24 cellular contexts compared by ENCODE assay signal in the genomic region with DNA sequence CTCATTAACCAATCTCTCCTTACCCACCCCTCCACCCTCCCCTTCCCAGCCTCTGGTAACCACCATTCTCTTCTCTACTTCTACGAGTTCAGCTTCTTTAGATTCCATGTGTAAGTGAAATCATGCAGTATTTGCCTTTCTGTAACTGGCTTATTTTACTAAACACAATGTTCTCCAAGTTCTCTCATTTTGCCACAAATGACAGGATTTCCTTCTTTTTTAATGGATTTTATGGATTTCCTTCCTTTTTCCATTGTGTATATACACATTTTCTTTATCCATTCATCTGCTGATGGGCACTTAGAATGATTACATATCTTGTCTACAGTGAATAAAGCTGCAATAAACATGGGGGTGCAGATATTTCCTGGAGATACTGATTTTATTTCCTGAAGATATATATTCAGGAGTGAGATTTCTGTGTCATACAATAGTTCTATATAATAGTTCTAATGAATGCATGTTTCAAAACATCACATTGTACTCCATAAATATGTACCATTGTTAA. TPM values are rescaled to one million over a fixed set of nuclear protein-coding genes. Genes with fewer than 3 reads are reported as not detected.
DNase-seq lines count a peak whose midpoint lies in the region; ATAC-seq, FAIRE-seq and TF ChIP-seq lines count a peak whose summit lies in the region.
"Had no signal": no experiment of that assay in that cellular context is flagged by ENCODE, and none has a peak within 500 bp of the region (broad histone marks: within the 10 kb centered on the region; RNA-seq: fewer than 3 reads in every experiment).

No MANE protein-coding gene starts in this region.

- no peaks in the 10 kb centered on the region for H3K27me3 ChIP-seq in right cardiac atrium (ENCODE audit: control insufficient read depth, insufficient read depth)
- H3K27me3 ChIP-seq: BE2C; BLaER1 treated with 17β-estradiol and CSF1 and Interleukin-3, amounts not matched to agents 10 nM and 100 nM had no signal

- H3K36me3 Mint-ChIP-seq in endothelial cell (ENCODE audit: low read depth, unreplicated experiment) (no peaks in the 10 kb centered on the region), nephron (ENCODE audit: low read depth) (no peaks in the 10 kb centered on the region)
- H3K36me3 Mint-ChIP-seq: CD8-positive, alpha-beta memory T cell had no signal

- POLR2A ChIA-PET in HEK293T (lab: Yijun Ruan, JAX): no interaction called here

- H3K9me3 Mint-ChIP-seq in endothelial cell (ENCODE audit: unreplicated experiment) (no peaks in the 10 kb centered on the region), nephron (peaks cover 2% of the 10 kb centered on the region)
- H3K9me3 Mint-ChIP-seq: CD4-positive, alpha-beta T cell; CD8-positive, alpha-beta memory T cell had no signal

- DNase-seq in D721Med (ENCODE audit: insufficient read length, low spot score) (no peak), HEK293T (ENCODE audit: extremely low spot score) (no peak), endothelial cell (ENCODE audit: low spot score) (no peak), T-helper 1 cell (no peak), right cardiac atrium (no peak), GM12891 (ENCODE audit: insufficient read length, low spot score) (no peak)
- DNase-seq: 8988T; ACHN; AML-193; BE2C; CD4-positive, alpha-beta T cell; CD8-positive, alpha-beta memory T cell; DMS53; DMS79 treated with DMSO at 0.1 percent for 48 hours; GF-D8; GM23248; H7; HCEC 1CT had no signal

- H3K4me1 Mint-ChIP-seq in endothelial cell (ENCODE audit: unreplicated experiment) (peaks cover 15% of the 10 kb centered on the region), nephron (peaks cover 9% of the 10 kb centered on the region)
- H3K4me1 Mint-ChIP-seq: CD8-positive, alpha-beta memory T cell had no signal

- FAIRE-seq in D721Med (lab: Jason Lieb, UNC) (peak; percentile 55), GM12891 (lab: Jason Lieb, UNC) (no peak)
- FAIRE-seq: A549, GM19239, H1 had no signal

- H3K4me3 ChIP-seq in right cardiac atrium (ENCODE audit: low read length): no peak overlapping the region
- H3K4me3 ChIP-seq: A549; BLaER1 treated with 17β-estradiol and CSF1 and Interleukin-3, amounts not matched to agents 10 nM and 100 nM; GM23248 had no signal

- TF ChIP-seq POLR2A in GM12891 (IDR thresholded peaks at IDR 0.05; ENCODE audit: low read depth, low read length): no peak

- no peaks in the 10 kb centered on the region for H3K27me3 Mint-ChIP-seq in endothelial cell (ENCODE audit: unreplicated experiment)
- H3K27me3 Mint-ChIP-seq in nephron (ENCODE audit: low read depth): peaks cover 4% of the 10 kb centered on the region

- CTCF ChIA-PET in HEK293T (lab: Yijun Ruan, JAX): no interaction called here

- 69% methylated on average over 1 of the region's 1 CpG for WGBS in right cardiac atrium

- no peak overlapping the region for H3K27ac ChIP-seq in right cardiac atrium (ENCODE audit: low read length)
- H3K27ac ChIP-seq: A549; BLaER1 treated with 17β-estradiol and CSF1 and Interleukin-3, amounts not matched to agents 10 nM and 100 nM; GM23248 had no signal

- H3K9me3 ChIP-seq in right cardiac atrium (ENCODE audit: control insufficient read depth, low read length): no peaks in the 10 kb centered on the region
- H3K9me3 ChIP-seq: A549; BE2C; BLaER1 treated with 17β-estradiol and CSF1 and Interleukin-3, amounts not matched to agents 10 nM and 100 nM had no signal

- H3K27ac Mint-ChIP-seq in endothelial cell (ENCODE audit: unreplicated experiment): peak overlapping the region; percentile 18
- peak overlapping the region in 2 of 3 experiments; percentile 22 to 68 for H3K27ac Mint-ChIP-seq in nephron
- H3K27ac Mint-ChIP-seq: CD4-positive, alpha-beta T cell; CD8-positive, alpha-beta memory T cell had no signal

- no peak for ATAC-seq in right cardiac atrium
- ATAC-seq: A549 had no signal

- TF ChIP-seq CTCF in D721Med (IDR thresholded peaks at IDR 0.05; ENCODE audit: insufficient read depth, missing control alignments) (no peak), endothelial cell (IDR thresholded peaks at IDR 0.05; ENCODE audit: unreplicated experiment) (no peak), nephron (IDR thresholded peaks at IDR 0.05; ENCODE audit: unreplicated experiment in 3 of 3) (no peak)

- H3K4me3 Mint-ChIP-seq in endothelial cell (ENCODE audit: unreplicated experiment) (no peak overlapping the region), nephron (no peak overlapping the region)
- H3K4me3 Mint-ChIP-seq: CD14-positive monocyte; CD4-positive, alpha-beta T cell; CD8-positive, alpha-beta memory T cell had no signal

- H3K4me1 ChIP-seq in right cardiac atrium (ENCODE audit: control insufficient read depth, insufficient read depth, low read length): no peaks in the 10 kb centered on the region
- H3K4me1 ChIP-seq: A549, BE2C had no signal

- intact Hi-C loops in right cardiac atrium (cut with DNase I): no loop called here

TF ChIP-seq in HEK293T, 16 proteins besides CTCF, POLR2A, EP300 and RAD21:
- no peak for TF ChIP-seq TARDBP (IDR thresholded peaks at IDR 0.05)
- peak; percentile 47; the same call in 1 of the 2 replicates for TF ChIP-seq FOXM1 (IDR thresholded peaks at IDR 0.05; ENCODE audit: borderline replicate concordance)

TF ChIP-seq in GM12891, 5 proteins besides CTCF, POLR2A, EP300 and RAD21:
- TF ChIP-seq POU2F2 (IDR thresholded peaks at IDR 0.05; ENCODE audit: low read depth, low read length) (no peak), SPI1 (IDR thresholded peaks at IDR 0.05; ENCODE audit: low read depth, low read length) (no peak), TAF1 (IDR thresholded peaks at IDR 0.05; ENCODE audit: low read depth, low read length) (no peak), POLR2AphosphoS5 (IDR thresholded peaks at IDR 0.05; ENCODE audit: low read depth, low read length) (no peak), PAX5 (IDR thresholded peaks at IDR 0.05; ENCODE audit: insufficient read depth, low read length, severe bottlenecking) (no peak)

RNA-seq across cellular contexts. Expression of gene KCTD12, which starts 20.2 kb away (rescaled TPM):
- total RNA-seq in endothelial cell (ENCODE audit: unreplicated experiment): 9.6 TPM
- total RNA-seq in right cardiac atrium: 10 to 100 TPM; 37.1 to 57.8 (median 42.0) TPM
- polyA plus RNA-seq in right cardiac atrium: 15.6 TPM
- polyA plus RNA-seq in GM12891 (2012; ENCODE audit: low read depth, missing spikeins): 3.0 TPM
